In genomic region chr10:103888113-103888841, GRCh38 we compare ENCODE assay signal across 8 cellular contexts. TPM values are rescaled to one million over a fixed set of nuclear protein-coding genes. Genes with fewer than 3 reads are reported as not detected.
DNase-seq lines count a peak whose midpoint lies in the region; ATAC-seq and TF ChIP-seq lines count a peak whose summit lies in the region.

No MANE protein-coding gene starts in this region.

- no peak for TF ChIP-seq POLR2A in testis (IDR thresholded peaks at IDR 0.05)

- H3K27me3 ChIP-seq in Karpas-422 (ENCODE audit: low read length): no peaks in the 10 kb centered on the region
- H3K27me3 ChIP-seq in dorsolateral prefrontal cortex: no peaks in the 10 kb centered on the region
- no peaks in the 10 kb centered on the region for H3K27me3 ChIP-seq in lung (ENCODE audit: control insufficient read depth, insufficient read depth)
- H3K27me3 ChIP-seq in testis: no peaks in the 10 kb centered on the region

- no peaks in the 10 kb centered on the region for H4K20me1 ChIP-seq in Karpas-422 (ENCODE audit: insufficient read depth, low read depth, low read length)

- H3K27ac ChIP-seq in Karpas-422 (ENCODE audit: low read length) (no peak overlapping the region), dorsolateral prefrontal cortex (peak overlapping the region in 44 of 59 donors; percentile 8 to 81 (median 58)), lung (ENCODE audit: low read depth in 1 of 2, low read length in 1 of 2) (peak overlapping the region; percentile 76 to 88), testis (peak overlapping the region in 1 of 2 donors; percentile 46)

- H3K4me3 ChIP-seq in Karpas-422 (ENCODE audit: low read length) (no peak overlapping the region), dorsolateral prefrontal cortex (no peak overlapping the region), lung (no peak overlapping the region), testis (no peak overlapping the region)

- no peaks in the 10 kb centered on the region for H3K9me2 ChIP-seq in Karpas-422 (replicated peaks; ENCODE audit: insufficient read depth, low read length)

- ATAC-seq in GM18861 (IDR thresholded peaks at IDR 0.05; ENCODE audit: unreplicated experiment): peak; percentile 49
- peak; percentile 67 for ATAC-seq in lung (ENCODE audit: insufficient read depth, low FRiP score)

- H3K4me2 ChIP-seq in Karpas-422 (ENCODE audit: low read depth, low read length, poor library complexity, severe bottlenecking): no peak overlapping the region

- WGBS in lung, 2 donors: 14 to 20% methylated on average over 6 of the region's 6 CpGs
- 27 to 34% methylated on average over 6 of the region's 6 CpGs for WGBS in testis, 2 donors

- peak; percentile 64 for DNase-seq in COLO668 (lab: John Stamatoyannopoulos, UW; ENCODE audit: unreplicated experiment)
- peak; percentile 78 for DNase-seq in Karpas-422
- DNase-seq in SK-N-DZ (ENCODE audit: low spot score): peak; percentile 34
- peak in 1 of 10 donors; percentile 16 for DNase-seq in dorsolateral prefrontal cortex
- DNase-seq in lung (ENCODE audit: low spot score): peak; percentile 52
- DNase-seq in testis: no peak
- DNase-seq in stimulated activated naive CD4-positive, alpha-beta T cell treated with Interleukin-2 at 50 U/mL for 16 hours (lab: John Stamatoyannopoulos, UW): no peak

- H3K79me2 ChIP-seq in Karpas-422 (ENCODE audit: low read length): no peaks in the 10 kb centered on the region

- no peak overlapping the region for H2AFZ ChIP-seq in Karpas-422 (ENCODE audit: low read length)

- TF ChIP-seq CTCF in dorsolateral prefrontal cortex (IDR thresholded peaks at IDR 0.05 in 54 of 56, conservative IDR thresholded peaks at IDR 0.05 in 2 of 56; ENCODE audit: low read depth in 1 of 56, partially characterized antibody in 56 of 56) (peak; percentile 61 to 95 (median 86)), lung (IDR thresholded peaks at IDR 0.05; ENCODE audit: control extremely low read depth, extremely low read depth) (peak; percentile 83), testis (IDR thresholded peaks at IDR 0.05) (peak; percentile 82 to 92 (median 83))

- H3K4me1 ChIP-seq in Karpas-422 (ENCODE audit: low read length) (peaks cover 5% of the 10 kb centered on the region; the same call in 1 of the 2 replicates), lung (ENCODE audit: control insufficient read depth in 2 of 2, insufficient read depth in 2 of 2, low read length in 2 of 2) (peaks cover 0 to 8% of the 10 kb centered on the region in 2 donors), testis (peaks cover 12% of the 10 kb centered on the region)

- intact Hi-C loops in dorsolateral prefrontal cortex (cut with DNase I): loop anchor here (1.0 to 10.0 kb wide), 4 partner anchors 234 to 473 kb away; partner anchors contain the start of gene SFR1 (in 1 of the 2)
- intact Hi-C loops in testis (cut with DNase I; ENCODE audit: low total_unique reads): no loop called here

- H3K9me3 ChIP-seq in Karpas-422 (ENCODE audit: low read length) (no peaks in the 10 kb centered on the region), lung (ENCODE audit: control insufficient read depth in 2 of 2, insufficient read depth in 1 of 2, low read length in 1 of 2) (no peaks in the 10 kb centered on the region), testis (no peaks in the 10 kb centered on the region)

- H3K9ac ChIP-seq in Karpas-422 (ENCODE audit: low read length): no peak overlapping the region

- H3K36me3 ChIP-seq in Karpas-422 (ENCODE audit: insufficient read depth, low read length): no peaks in the 10 kb centered on the region
- H3K36me3 ChIP-seq in lung (ENCODE audit: control insufficient read depth in 2 of 2, insufficient read depth in 2 of 2, low read length in 2 of 2): peaks cover 8 to 12% of the 10 kb centered on the region in 2 donors
- H3K36me3 ChIP-seq in testis (ENCODE audit: low read depth, missing control alignments): no peaks in the 10 kb centered on the region

RNA-seq across cellular contexts. Expression of gene STN1, which starts 29.7 kb away (rescaled TPM):
- total RNA-seq in Karpas-422 (2014; rRNA removed; shearing (Covaris generic); ENCODE audit: low replicate concordance): 35.0 and 38.6 TPM in 2 replicates
- polyA plus RNA-seq in SK-N-DZ (2014; cell fraction: cytosol; rRNA removed): 29.5 and 33.0 TPM in 2 replicates
- 17.1 and 20.1 TPM in 2 replicates for polyA plus RNA-seq in SK-N-DZ (2014; cell fraction: nucleus; rRNA removed)
- total RNA-seq in dorsolateral prefrontal cortex: 10 to 100 TPM in 115 of 120 experiments, 1 to 10 TPM in 5; 7.9 to 24.9 (median 15.5) TPM
- 10 to 100 TPM; 41.6 to 43.8 TPM for total RNA-seq in lung
- polyA plus RNA-seq in lung: 10 to 100 TPM; 26.5 to 36.5 TPM
- 10 to 100 TPM; 48.2 to 50.5 TPM for total RNA-seq in testis
- 50.1 TPM for polyA plus RNA-seq in testis (ENCODE audit: insufficient read depth, low read depth, low replicate concordance)

RNA-seq across cellular contexts. Expression of gene SH3PXD2A, which starts 32.9 kb away (rescaled TPM):
- total RNA-seq in Karpas-422 (2014; rRNA removed; shearing (Covaris generic); ENCODE audit: low replicate concordance): 0.07 and 0.22 TPM in 2 replicates
- polyA plus RNA-seq in SK-N-DZ (2014; cell fraction: cytosol; rRNA removed): 5.3 and 5.6 TPM in 2 replicates
- polyA plus RNA-seq in SK-N-DZ (2014; cell fraction: nucleus; rRNA removed): 9.6 and 14.8 TPM in 2 replicates
- total RNA-seq in dorsolateral prefrontal cortex (100 to 1,000 TPM in 3 of 120 experiments, 10 to 100 TPM in 117; 48.4 to 103 (median 64.6) TPM), lung (10 to 100 TPM; 47.6 to 53.2 TPM), testis (10 to 100 TPM; 10.8 to 12.0 TPM)
- polyA plus RNA-seq in lung (10 to 100 TPM in 1 of 2 donors, 1 to 10 TPM in 1; 9.9 to 10.9 TPM), testis (ENCODE audit: insufficient read depth, low read depth, low replicate concordance) (12.1 TPM)

Comparison
In these comparisons a context has a peak if more than half of its experiments do, and no peak if none do; other contexts are left out.
1. DNase-seq: peak in COLO668 (single experiment), Karpas-422 (single experiment), SK-N-DZ (single experiment) and lung (single experiment); none in testis (single experiment) and stimulated activated naive CD4-positive, alpha-beta T cell treated with Interleukin-2 at 50 U/mL for 16 hours (single experiment).
2. Peak in every context shown above with its lines, with median percentiles within 50 percentile points of each other: CTCF ChIP-seq.